ENCODE assay signal across 7 cellular contexts in genomic region chr16:67833035-67833417, GRCh38. TPM values are rescaled to one million over a fixed set of nuclear protein-coding genes. Genes with fewer than 3 reads are reported as not detected.
A peak's percentile ranks its signal among the peaks of the same experiment; 100 is the strongest.
DNase-seq lines count a peak whose midpoint lies in the region; ATAC-seq and TF ChIP-seq lines count a peak whose summit lies in the region.

No MANE protein-coding gene starts in this region.

- peaks cover 11% of the 10 kb centered on the region for H3K79me2 ChIP-seq in HCT116 (ENCODE audit: insufficient read depth, low read length)
- peaks cover 9% of the 10 kb centered on the region; the same call in 1 of the 2 replicates for H3K79me2 ChIP-seq in SU-DHL-6 (ENCODE audit: insufficient read depth, low read length)

- H2AFZ ChIP-seq in HCT116 (ENCODE audit: low read depth, low read length, poor library complexity, severe bottlenecking): no peak overlapping the region
- H2AFZ ChIP-seq in SU-DHL-6 (ENCODE audit: low read depth, low read length, severe bottlenecking): peak overlapping the region; percentile 98

- H3K4me3 ChIP-seq in HCT116 (replicated peaks in 1 of 2; ENCODE audit: low read depth in 1 of 2, low read length in 2 of 2) (peak overlapping the region; percentile 90 to 93), SU-DHL-6 (ENCODE audit: insufficient read depth, low read length, poor library complexity, severe bottlenecking) (peak overlapping the region; percentile 64), fibroblast of mammary gland (ENCODE audit: control insufficient read depth, low read depth, low read length) (peak overlapping the region; percentile 83)

- H3K27ac ChIP-seq in HCT116 (ENCODE audit: low read depth, low read length): peak overlapping the region; percentile 23
- H3K27ac ChIP-seq in SU-DHL-6 (ENCODE audit: low read depth, low read length): no peak overlapping the region

- BruUV-seq in HCT116 (replicated peaks; lab: Mats Ljungman, UMichigan): no TSS peak

- POLR2A ChIA-PET in HCT116 (lab: Charles Lee): interaction anchor here (1.0 to 1.6 kb wide), 2 partner anchors 12 to 16 kb away, joined by 3 to 7 read pairs; no protein-coding TSS in a partner anchor

- RAD21 ChIA-PET in HCT116 (lab: Charles Lee; ENCODE audit: low non-redundant PET in 1 of 2, low total read pairs in 2 of 2, uncharacterized antibody in 2 of 2, unreplicated experiment in 2 of 2): no interaction called here

- TF ChIP-seq CTCF in HCT116 (IDR thresholded peaks at IDR 0.05 in 2 of 3, conservative IDR thresholded peaks at IDR 0.05 in 1 of 3; ENCODE audit: borderline replicate concordance in 1 of 3, insufficient read depth in 1 of 3, low read depth in 2 of 3, low read length in 2 of 3): no peak
- TF ChIP-seq CTCF in SU-DHL-6 (IDR thresholded peaks at IDR 0.05; ENCODE audit: insufficient read depth, low read length, poor library complexity, severe bottlenecking): no peak
- TF ChIP-seq CTCF in fibroblast of mammary gland (conservative IDR thresholded peaks at IDR 0.05; ENCODE audit: control insufficient read depth, insufficient read depth, low read depth, low read length): no peak
- no peak for TF ChIP-seq CTCF in omental fat pad (IDR thresholded peaks at IDR 0.05)

- in situ Hi-C loops in G401 (cut with HindIII; ENCODE audit: low sequenced_read_pairs): no loop called here

- H3K9me3 ChIP-seq in HCT116 (ENCODE audit: control insufficient read depth in 1 of 2, insufficient read depth in 1 of 2, low read depth in 1 of 2, low read length in 2 of 2): no peaks in the 10 kb centered on the region
- H3K9me3 ChIP-seq in SU-DHL-6 (ENCODE audit: insufficient read depth, low read length): no peaks in the 10 kb centered on the region

- H4K20me1 ChIP-seq in HCT116 (ENCODE audit: insufficient read depth) (no peaks in the 10 kb centered on the region), SU-DHL-6 (ENCODE audit: low read depth, low read length) (no peaks in the 10 kb centered on the region)

- H3K4me2 ChIP-seq in HCT116 (ENCODE audit: low read length) (peak overlapping the region; percentile 99), SU-DHL-6 (ENCODE audit: low read depth, low read length, poor library complexity, severe bottlenecking) (peak overlapping the region; percentile 90)

- intact Hi-C loops in HCT116 (cut with micrococcal nuclease): no loop called here

- H3K36me3 ChIP-seq in HCT116 (ENCODE audit: control insufficient read depth in 1 of 2, insufficient read depth in 2 of 2, low read length in 2 of 2) (peaks cover 16 to 24% of the 10 kb centered on the region in 2 experiments; a peak in 3 of 4 replicates), SU-DHL-6 (ENCODE audit: low read length) (no peaks in the 10 kb centered on the region)

- H3K9me2 ChIP-seq in HCT116 (ENCODE audit: insufficient read depth) (no peaks in the 10 kb centered on the region), SU-DHL-6 (replicated peaks; ENCODE audit: insufficient read depth, low read length) (no peaks in the 10 kb centered on the region)

- H3K4me1 ChIP-seq in HCT116 (ENCODE audit: control insufficient read depth in 1 of 2, insufficient read depth in 2 of 2, low read length in 2 of 2): peaks cover 3 to 13% of the 10 kb centered on the region in 2 experiments; a peak in 3 of 4 replicates

- H3K27me3 ChIP-seq in HCT116 (ENCODE audit: insufficient read depth, low read length): no peaks in the 10 kb centered on the region
- H3K27me3 ChIP-seq in SU-DHL-6 (ENCODE audit: low read length): no peaks in the 10 kb centered on the region

- TF ChIP-seq POLR2A in HCT116 (IDR thresholded peaks at IDR 0.05; ENCODE audit: borderline replicate concordance, extremely low read depth, insufficient read depth, insufficient read length): no peak

- no peak for DNase-seq in HCT116 (ENCODE audit: low read depth, low spot score)
- DNase-seq in fibroblast of mammary gland (ENCODE audit: low read depth): peak; percentile 81
- no peak for DNase-seq in omental fat pad (ENCODE audit: low spot score)
- DNase-seq in HuH-7 (ENCODE audit: low spot score): no peak
- no peak for DNase-seq in NCI-H2029 (lab: John Stamatoyannopoulos, UW)
- no peak for DNase-seq in G401 (ENCODE audit: low spot score)

- peak overlapping the region; percentile 89 for H3K9ac ChIP-seq in HCT116 (ENCODE audit: low read length)
- H3K9ac ChIP-seq in SU-DHL-6 (ENCODE audit: low read length): peak overlapping the region; percentile 77

- H3F3A ChIP-seq in SU-DHL-6 (ENCODE audit: insufficient read depth): no peaks in the 10 kb centered on the region

- TF ChIP-seq RAD21 in HCT116 (IDR thresholded peaks at IDR 0.05; ENCODE audit: low read depth): no peak

- CTCF ChIA-PET in HCT116 (lab: Charles Lee): interaction anchor here (1.8 to 4.0 kb wide), 2 partner anchors 17 to 312 kb away, joined by 4 to 31 read pairs; no protein-coding TSS in a partner anchor

- ATAC-seq in HCT116: peak; percentile 24
- peak; percentile 49 for ATAC-seq in omental fat pad (ENCODE audit: low FRiP score)

TF ChIP-seq in HCT116, 20 proteins besides CTCF, POLR2A, EP300 and RAD21:
- TF ChIP-seq ELF1 (IDR thresholded peaks at IDR 0.05; ENCODE audit: borderline replicate concordance, low read depth): no peak
- no peak for TF ChIP-seq ZFX (IDR thresholded peaks at IDR 0.05)
- TF ChIP-seq EZH2phosphoT487 (IDR thresholded peaks at IDR 0.05; ENCODE audit: borderline replicate concordance): no peak
- TF ChIP-seq CEBPB (IDR thresholded peaks at IDR 0.05; ENCODE audit: low read depth): no peak

RNA-seq across cellular contexts. Expression of gene THAP11, which starts 9.1 kb away (rescaled TPM):
- total RNA-seq in HCT116 (2021; ENCODE audit: unreplicated experiment) (25.4 TPM), omental fat pad (10 to 100 TPM; 37.4 to 61.6 (median 48.3) TPM)
- 21.6 and 22.6 TPM in 2 replicates for polyA plus RNA-seq in HCT116 (2012)
- total RNA-seq in G401 (2014; rRNA removed; shearing (Covaris generic)): 38.6 and 50.8 TPM in 2 replicates

RNA-seq across cellular contexts. Expression of gene NUTF2, which starts 13.7 kb away (rescaled TPM):
- total RNA-seq in HCT116 (2021; ENCODE audit: unreplicated experiment) (145 TPM), omental fat pad (100 to 1,000 TPM in 2 of 4 donors, 10 to 100 TPM in 2; 79.0 to 150 (median 110) TPM)
- polyA plus RNA-seq in HCT116 (2012): 163 and 200 TPM in 2 replicates
- total RNA-seq in G401 (2014; rRNA removed; shearing (Covaris generic)): 419 and 444 TPM in 2 replicates

RNA-seq across cellular contexts. Expression of gene CENPT, which starts 14.5 kb away (rescaled TPM):
- total RNA-seq in HCT116 (2021; ENCODE audit: unreplicated experiment) (40.5 TPM), omental fat pad (100 to 1,000 TPM in 1 of 4 donors, 10 to 100 TPM in 3; 22.9 to 135 (median 37.8) TPM)
- 41.6 and 46.0 TPM in 2 replicates for polyA plus RNA-seq in HCT116 (2012)
- total RNA-seq in G401 (2014; rRNA removed; shearing (Covaris generic)): 27.6 and 41.8 TPM in 2 replicates

RNA-seq across cellular contexts. Expression of gene TSNAXIP1, which starts 26.3 kb away (rescaled TPM):
- 1.2 TPM for total RNA-seq in HCT116 (2021; ENCODE audit: unreplicated experiment)
- polyA plus RNA-seq in HCT116 (2012): 0.91 and 1.1 TPM in 2 replicates
- total RNA-seq in omental fat pad: 1 to 10 TPM in 2 of 4 donors, under 1 TPM in 2; 0.60 to 1.9 (median 1.1) TPM
- total RNA-seq in G401 (2014; rRNA removed; shearing (Covaris generic)): 0.49 and 0.95 TPM in 2 replicates

RNA-seq across cellular contexts. Expression of gene RANBP10, which starts 26.7 kb away (rescaled TPM):
- total RNA-seq in HCT116 (2021; ENCODE audit: unreplicated experiment) (16.9 TPM), omental fat pad (1 to 10 TPM; 6.0 to 9.8 (median 8.3) TPM)
- polyA plus RNA-seq in HCT116 (2012): 13.3 and 14.5 TPM in 2 replicates
- total RNA-seq in G401 (2014; rRNA removed; shearing (Covaris generic)): 3.0 and 5.9 TPM in 2 replicates
